Comparison of ENCODE assay signal across 9 cellular contexts in the genomic region with DNA sequence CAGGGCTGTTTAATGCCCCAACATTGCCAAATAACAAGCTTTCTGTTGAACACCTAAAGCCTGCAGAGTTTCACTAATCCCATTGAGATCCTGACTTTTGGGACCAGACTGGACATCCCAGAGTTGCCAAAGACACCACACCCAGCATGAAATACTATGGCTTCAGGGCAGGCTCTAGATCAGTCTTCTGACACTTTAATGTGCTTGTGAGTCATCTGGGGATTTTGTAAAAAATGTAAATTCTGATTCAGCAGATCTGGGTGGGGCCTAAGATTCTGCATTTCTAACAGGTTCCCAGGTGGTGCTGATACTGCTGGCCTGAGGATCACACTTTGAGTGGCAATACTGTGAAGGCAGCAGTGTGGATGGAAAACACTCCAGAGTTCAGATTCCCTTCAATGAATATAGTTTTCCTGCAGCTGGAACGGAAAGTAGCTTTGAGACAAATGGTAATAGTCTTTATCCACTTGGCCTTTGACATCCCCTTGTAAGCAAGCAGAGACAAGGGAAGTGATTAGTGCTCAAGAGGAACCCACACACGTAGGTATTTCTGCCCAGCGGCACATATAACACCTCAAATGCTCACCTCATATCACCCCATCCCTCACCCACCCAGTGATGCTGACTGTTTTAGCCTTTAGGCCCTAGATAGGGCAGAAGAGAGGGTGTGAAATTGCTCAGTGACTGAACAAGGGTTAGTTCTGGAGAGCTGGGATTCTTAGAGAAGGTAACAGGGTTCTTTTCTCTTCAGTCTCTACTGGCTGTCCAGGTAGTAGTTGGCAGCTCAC. TPM values are rescaled to one million over a fixed set of nuclear protein-coding genes. Genes with fewer than 3 reads are reported as not detected.
DNase-seq lines count a peak whose midpoint lies in the region; ATAC-seq and TF ChIP-seq lines count a peak whose summit lies in the region.
"Had no signal": no experiment of that assay in that cellular context is flagged by ENCODE, and none has a peak within 500 bp of the region (broad histone marks: within the 10 kb centered on the region; RNA-seq: fewer than 3 reads in every experiment).

No MANE protein-coding gene starts in this region.

- in situ Hi-C loops in gastrocnemius medialis (cut with MboI; ENCODE audit: low sequenced_read_pairs in 4 of 4), result no loop called here

- no peaks in the 10 kb centered on the region for H3K79me2 ChIP-seq in ACC112 (ENCODE audit: control insufficient read depth, insufficient read depth, low read length, unreplicated experiment)

- TF ChIP-seq CTCF in gastrocnemius medialis (IDR thresholded peaks at IDR 0.05 in 4 of 5, conservative IDR thresholded peaks at IDR 0.05 in 1 of 5), result no peak

- H3K36me3 ChIP-seq in ACC112 (ENCODE audit: insufficient read depth, low read length), result no peaks in the 10 kb centered on the region
- no peaks in the 10 kb centered on the region for H3K36me3 ChIP-seq in gastrocnemius medialis

- intact Hi-C loops in gastrocnemius medialis (cut with DNase I; ENCODE audit: low total_unique reads), result no loop called here

- H3K4me3 ChIP-seq in ACC112 (ENCODE audit: low read depth, low read length), result no peak overlapping the region; the same call in 1 of the 2 replicates
- no peak overlapping the region for H3K4me3 ChIP-seq in gastrocnemius medialis

- DNase-seq in NCI-H226 (peak; percentile 76), fibroblast of gingiva (ENCODE audit: low read depth) (peak; percentile 11), gastrocnemius medialis (no peak), activated gamma-delta T cell treated with Interleukin-2 at 50 U/mL for 16 hours (no peak), NCI-H345 (lab: John Stamatoyannopoulos, UW) (no peak)
- DNase-seq: GF-D8 had no signal

- H3K27ac ChIP-seq in ACC112 (ENCODE audit: low read depth, low read length) (peak overlapping the region; percentile 64), gastrocnemius medialis (no peak overlapping the region)

- no peak overlapping the region for H2AFZ ChIP-seq in ACC112 (ENCODE audit: low read length, unreplicated experiment)

- H3K27me3 ChIP-seq in ACC112 (ENCODE audit: insufficient read depth, low read length) (no peaks in the 10 kb centered on the region), gastrocnemius medialis (no peaks in the 10 kb centered on the region)

- TF ChIP-seq POLR2A in gastrocnemius medialis (IDR thresholded peaks at IDR 0.05), result no peak

- ATAC-seq in GM19023 (IDR thresholded peaks at IDR 0.05; ENCODE audit: unreplicated experiment) (peak; percentile 61), gastrocnemius medialis (no peak), HG03196 (IDR thresholded peaks at IDR 0.05; ENCODE audit: unreplicated experiment) (no peak)

- no peaks in the 10 kb centered on the region for H3K9me3 ChIP-seq in gastrocnemius medialis

- H3K4me1 ChIP-seq in ACC112 (ENCODE audit: control insufficient read depth, insufficient read depth, low read length, unreplicated experiment), result peaks cover 36% of the 10 kb centered on the region
- H3K4me1 ChIP-seq in gastrocnemius medialis, result peaks cover 12 to 17% of the 10 kb centered on the region in 2 donors

RNA-seq across cellular contexts. Expression of a gene that starts 51.4 kb away (rescaled TPM):
- 10 to 100 TPM; 30.7 to 47.4 (median 35.4) TPM for total RNA-seq in gastrocnemius medialis

Comparison
In these comparisons a context has a peak if more than half of its experiments do, and no peak if none do; other contexts are left out.
1. DNase-seq: peak in NCI-H226 (single experiment) and fibroblast of gingiva (single experiment); none in gastrocnemius medialis (0 of 2), activated gamma-delta T cell treated with Interleukin-2 at 50 U/mL for 16 hours (single experiment) and NCI-H345 (single experiment).